ENCODE assay signal across 1 cellular context in genomic region chr4:140856692-140857091, GRCh38.
TF ChIP-seq lines count a peak whose summit lies in the region.

No MANE protein-coding gene starts in this region.

TF ChIP-seq in IMR-90, 13 proteins besides CTCF, POLR2A, EP300 and RAD21 (continued from another document):
- TF ChIP-seq BHLHE40 (IDR thresholded peaks at IDR 0.05; ENCODE audit: low read depth, low read length) (no peak), RFX5 (IDR thresholded peaks at IDR 0.05; ENCODE audit: low read depth, low read length) (no peak), CEBPB (IDR thresholded peaks at IDR 0.05; ENCODE audit: low read depth, low read length) (no peak)
